Comparison of ENCODE assay signal across 8 cellular contexts in the genomic region with DNA sequence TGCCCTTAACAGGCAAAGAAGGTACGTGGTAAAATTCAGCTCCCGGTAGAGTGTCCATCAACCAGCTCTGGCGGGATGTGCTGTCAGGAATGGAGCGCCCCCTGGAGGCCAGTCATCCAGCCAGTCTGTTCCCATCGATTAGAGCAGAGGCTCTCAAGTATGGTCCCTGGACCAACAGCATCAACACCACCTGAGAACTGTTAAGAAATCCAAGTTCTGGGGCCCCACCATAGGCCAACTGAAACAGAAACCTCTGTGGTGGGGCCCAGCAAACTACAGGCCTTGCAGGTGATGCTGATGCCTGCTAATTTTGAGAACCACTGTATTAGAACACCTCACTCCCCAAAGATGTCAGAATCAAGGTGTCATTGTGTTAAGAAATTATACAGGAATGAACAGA.
A peak's percentile ranks its signal among the peaks of the same experiment; 100 is the strongest.
DNase-seq lines count a peak whose midpoint lies in the region; ATAC-seq, FAIRE-seq and TF ChIP-seq lines count a peak whose summit lies in the region.

No MANE protein-coding gene starts in this region.

- H3K27ac ChIP-seq in pancreas (no peak overlapping the region), coronary artery (no peak overlapping the region)

- H3K27ac Mint-ChIP-seq in activated CD4-positive, alpha-beta T cell treated with anti-CD3 and anti-CD28 coated beads for 36 hours, result no peak overlapping the region

- POLR2A ChIA-PET in activated CD4-positive, alpha-beta T cell treated with anti-CD3 and anti-CD28 coated beads for 36 hours (lab: Charles Lee), result no interaction called here

- intact Hi-C loops in activated CD4-positive, alpha-beta T cell treated with anti-CD3 and anti-CD28 coated beads for 36 hours (cut with DNase I, micrococcal nuclease), result loop anchor here (2.0 to 10.0 kb wide), 4 partner anchors 103 to 606 kb away; no protein-coding TSS in a partner anchor
- intact Hi-C loops in pancreas (cut with DNase I), result no loop called here

- DNase-seq in ELR (ENCODE audit: low read depth) (peak; percentile 67), HUDEP-2 (lab: John Stamatoyannopoulos, UW; ENCODE audit: unreplicated experiment in 76 of 76) (peak in 44 of 76 experiments; percentile 1 to 59 (median 25)), epithelial cell of proximal tubule (ENCODE audit: low read depth) (no peak), pancreas (peak in 3 of 6 donors; percentile 24 to 66 (median 30)), coronary artery (ENCODE audit: low spot score) (no peak), NOMO-1 (lab: John Stamatoyannopoulos, UW; ENCODE audit: unreplicated experiment in 2 of 2) (no peak)
- DNase-seq in activated CD4-positive, alpha-beta T cell treated with anti-CD3 and anti-CD28 coated beads for 36 hours, result peak; percentile 79

- H3K36me3 ChIP-seq in pancreas, result no peaks in the 10 kb centered on the region

- CTCF ChIA-PET in activated CD4-positive, alpha-beta T cell treated with anti-CD3 and anti-CD28 coated beads for 36 hours (lab: Charles Lee), result interaction anchor here (0.7 to 1.9 kb wide), 5 partner anchors 10 to 99 kb away, joined by 3 to 6 read pairs (median 3); no protein-coding TSS in a partner anchor

- peaks cover 2% of the 10 kb centered on the region for H3K36me3 Mint-ChIP-seq in activated CD4-positive, alpha-beta T cell treated with anti-CD3 and anti-CD28 coated beads for 36 hours (ENCODE audit: low read depth)

- whole genome bisulfite sequencing in pancreas, 2 donors, result 45 to 55% methylated on average over 5 of the region's 5 CpGs

- no peaks in the 10 kb centered on the region for H3K4me1 Mint-ChIP-seq in activated CD4-positive, alpha-beta T cell treated with anti-CD3 and anti-CD28 coated beads for 36 hours

- peak; percentile 89 for ATAC-seq in GM21390 (IDR thresholded peaks at IDR 0.05; ENCODE audit: unreplicated experiment)
- peak; percentile 36 for ATAC-seq in activated CD4-positive, alpha-beta T cell treated with anti-CD3 and anti-CD28 coated beads for 36 hours
- peak in 3 of 4 donors; percentile 39 to 50 (median 48) for ATAC-seq in pancreas

- no peaks in the 10 kb centered on the region for H3K27me3 ChIP-seq in pancreas

- no peaks in the 10 kb centered on the region for H3K9me3 Mint-ChIP-seq in activated CD4-positive, alpha-beta T cell treated with anti-CD3 and anti-CD28 coated beads for 36 hours (ENCODE audit: low read depth)

- peaks cover 5% of the 10 kb centered on the region for H3K27me3 Mint-ChIP-seq in activated CD4-positive, alpha-beta T cell treated with anti-CD3 and anti-CD28 coated beads for 36 hours

- H3K4me3 Mint-ChIP-seq in activated CD4-positive, alpha-beta T cell treated with anti-CD3 and anti-CD28 coated beads for 36 hours, result no peak overlapping the region

- TF ChIP-seq CTCF in epithelial cell of proximal tubule (conservative IDR thresholded peaks at IDR 0.05; ENCODE audit: low read depth, low read length), result peak; percentile 77
- TF ChIP-seq CTCF in pancreas (IDR thresholded peaks at IDR 0.05), result peak in 2 of 4 donors; percentile 11 to 17
- TF ChIP-seq CTCF in coronary artery (IDR thresholded peaks at IDR 0.05), result no peak

- no peak for FAIRE-seq in pancreas (lab: Jason Lieb, UNC)

- no peaks in the 10 kb centered on the region for H3K9me3 ChIP-seq in pancreas

- H3K4me1 ChIP-seq in pancreas, result no peaks in the 10 kb centered on the region

- H3K4me3 ChIP-seq in epithelial cell of proximal tubule (ENCODE audit: low read depth, low read length) (no peak overlapping the region), pancreas (no peak overlapping the region), coronary artery (no peak overlapping the region)

Comparison
In these comparisons a context has a peak if more than half of its experiments do, and no peak if none do; other contexts are left out.
1. DNase-seq: peak in ELR (single experiment), HUDEP-2 (44 of 76) and activated CD4-positive, alpha-beta T cell treated with anti-CD3 and anti-CD28 coated beads for 36 hours (single experiment); none in epithelial cell of proximal tubule (single experiment), coronary artery (single experiment) and NOMO-1 (0 of 2).
2. ATAC-seq: peak in every context shown above with its lines; median percentile 89 in GM21390; 48 in pancreas; 36 in activated CD4-positive, alpha-beta T cell treated with anti-CD3 and anti-CD28 coated beads for 36 hours.
3. intact Hi-C loops: an anchor here in activated CD4-positive, alpha-beta T cell treated with anti-CD3 and anti-CD28 coated beads for 36 hours (2.0 to 10.0 kb wide); none called in pancreas.